In the genomic region with DNA sequence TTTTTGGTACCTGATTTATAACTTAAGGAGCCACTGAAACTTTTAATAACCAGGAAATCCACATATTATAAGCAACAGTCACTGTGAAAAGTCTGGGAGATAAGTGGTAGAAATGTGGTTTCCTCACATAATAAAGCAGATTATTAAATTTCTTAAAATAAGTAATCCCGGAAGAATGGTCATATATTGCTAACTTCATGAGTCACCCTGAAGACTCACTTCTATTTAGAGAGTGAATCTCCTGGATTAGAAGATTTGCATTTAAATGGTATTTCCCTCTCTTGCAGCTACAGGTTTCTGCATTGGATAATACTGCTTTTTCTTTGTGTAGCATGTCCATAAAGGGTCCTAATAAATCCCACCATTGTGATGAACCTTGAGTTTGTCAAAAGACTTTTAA, we compare ENCODE assay signal across 22 cellular contexts.
"Had no signal": no experiment of that assay in that cellular context is flagged by ENCODE, and none has a peak within 500 bp of the region (broad histone marks: within the 10 kb centered on the region; RNA-seq: fewer than 3 reads in every experiment).

No MANE protein-coding gene starts in this region.

- H3K4me1 ChIP-seq: gastroesophageal sphincter, prostate gland, right atrium auricular region, thyroid gland, upper lobe of right lung had no signal

- DNase-seq: activated B cell treated with CpG ODN at 0.5 μM for 24 hours; activated CD4-positive, alpha-beta T cell treated with anti-CD3 and anti-CD28 coated beads for 4 hours; activated CD4-positive, alpha-beta T cell treated with anti-CD3 and anti-CD28 coated beads, Interleukin-2, amount 50 U/mL, for 48 hours; activated effector memory CD4-positive, alpha-beta T cell treated with Interleukin-2 at 50 U/mL for 16 hours; activated naive CD4-positive, alpha-beta T cell treated with anti-CD3 and anti-CD28 coated beads, Interleukin-2, amount 10 ng/mL, durations not matched to agents 7 days and 5 days; activated T-cell treated with anti-CD3 and anti-CD28 coated beads, Interleukin-2, amount 50 U/mL, for 72 hours; effector CD4-positive, alpha-beta T cell; heart left ventricle; left ventricle myocardium superior; mammary epithelial cell; midbrain; natural killer cell; ovary; stimulated activated CD4-positive, alpha-beta T cell treated with anti-CD3 and anti-CD28 coated beads, Interleukin-12 subunit alpha, Interleukin-12 subunit beta, amount 100 ng/mL, for 4 hours; stimulated activated CD4-positive, alpha-beta T cell treated with anti-CD3 and anti-CD28 coated beads, Interleukin-4, amount 100 ng/mL, for 4 hours; substantia nigra; T-helper 9 cell; thyroid gland; upper lobe of right lung had no signal

- H3K36me3 ChIP-seq: gastroesophageal sphincter, heart left ventricle, ovary, prostate gland, right atrium auricular region, thyroid gland, upper lobe of right lung had no signal

- H3K9me3 ChIP-seq: gastroesophageal sphincter, heart left ventricle, ovary, prostate gland, right atrium auricular region, thyroid gland, upper lobe of right lung had no signal

- H3K4me3 ChIP-seq: gastroesophageal sphincter, heart left ventricle, ovary, prostate gland, right atrium auricular region, thyroid gland, upper lobe of right lung had no signal

- H3K27me3 ChIP-seq: gastroesophageal sphincter, heart left ventricle, ovary, right atrium auricular region, thyroid gland, upper lobe of right lung had no signal

- H3K27ac ChIP-seq: gastroesophageal sphincter, heart left ventricle, ovary, prostate gland, right atrium auricular region, thyroid gland, upper lobe of right lung had no signal
